Comparison of ENCODE assay signal across 8 cellular contexts in genomic region chr16:85479972-85480726, GRCh38.
DNase-seq lines count a peak whose midpoint lies in the region; ATAC-seq and TF ChIP-seq lines count a peak whose summit lies in the region.

No MANE protein-coding gene starts in this region.

- BruUV-seq in Panc1 (replicated peaks; lab: Mats Ljungman, UMichigan), result no TSS peak

- peak; percentile 37 for TF ChIP-seq CTCF in AG10803 (conservative IDR thresholded peaks at IDR 0.05; ENCODE audit: low read length)
- TF ChIP-seq CTCF in GM13976 (IDR thresholded peaks at IDR 0.05; ENCODE audit: borderline replicate concordance, control extremely low read depth, extremely low read depth, insufficient read depth, missing control alignments), result peak; percentile 75
- TF ChIP-seq CTCF in Panc1 (IDR thresholded peaks at IDR 0.05), result no peak; the same call in 1 of the 2 replicates

- CTCF ChIA-PET in Panc1 (lab: Charles Lee), result interaction anchor here (0.5 kb wide), 2 partner anchors 133 kb away, joined by 4 to 5 read pairs; partner anchors contain the start of gene GSE1

- H3K4me1 ChIP-seq in Panc1 (ENCODE audit: control insufficient read depth, insufficient read depth, low read length), result no peaks in the 10 kb centered on the region; the same call in 1 of the 2 replicates

- DNase-seq in AG10803 (ENCODE audit: low read depth), result no peak
- peak; percentile 87 for DNase-seq in GM13976 (ENCODE audit: low spot score)
- no peak for DNase-seq in Panc1 (ENCODE audit: low read depth, low spot score)
- DNase-seq in left kidney (ENCODE audit: low read depth, low spot score), result peak; percentile 84
- no peak for DNase-seq in NCI-H2029 treated with DMSO at 0.1 percent for 48 hours (lab: John Stamatoyannopoulos, UW)
- DNase-seq in stimulated activated CD4-positive, alpha-beta T cell treated with anti-CD3 and anti-CD28 coated beads, Interleukin-2, amount 100 ng/mL, for 48 hours, result no peak
- no peak for DNase-seq in SIG-M5 (lab: John Stamatoyannopoulos, UW)
- no peak for DNase-seq in A172 (ENCODE audit: low spot score)

- no peaks in the 10 kb centered on the region for H3K9me3 ChIP-seq in Panc1 (ENCODE audit: control insufficient read depth, insufficient read depth, low read depth, low read length)

- H3K27ac ChIP-seq in Panc1 (ENCODE audit: low read length), result no peak overlapping the region

- POLR2A ChIA-PET in Panc1 (lab: Charles Lee), result no interaction called here

- in situ Hi-C loops in GM13976 (cut with MboI; ENCODE audit: low sequenced_read_pairs, unreplicated experiment) (no loop called here), Panc1 (cut with HindIII; ENCODE audit: low pct_unique_long_range_greater_than_20kb, low sequenced_read_pairs) (no loop called here)

- ATAC-seq in Panc1, result peak; percentile 79

- H3K4me3 ChIP-seq in AG10803 (ENCODE audit: low read length) (no peak overlapping the region), Panc1 (ENCODE audit: low read depth in 2 of 2, low read length in 2 of 2) (no peak overlapping the region)

- no peaks in the 10 kb centered on the region for H3K27me3 ChIP-seq in Panc1 (ENCODE audit: control insufficient read depth, insufficient read depth, low read length)

- no peaks in the 10 kb centered on the region for H3K36me3 ChIP-seq in Panc1 (ENCODE audit: control insufficient read depth, insufficient read depth, low read length)

- intact Hi-C loops in Panc1 (cut with micrococcal nuclease; ENCODE audit: unreplicated experiment), result no loop called here

Comparison
In these comparisons a context has a peak if more than half of its experiments do, and no peak if none do; other contexts are left out.
1. DNase-seq: peak in GM13976 (single experiment) and left kidney (single experiment); none in AG10803 (single experiment), Panc1 (single experiment), NCI-H2029 treated with DMSO at 0.1 percent for 48 hours (single experiment), stimulated activated CD4-positive, alpha-beta T cell treated with anti-CD3 and anti-CD28 coated beads, Interleukin-2, amount 100 ng/mL, for 48 hours (0 of 2), SIG-M5 (single experiment) and A172 (single experiment).